In the genomic region with DNA sequence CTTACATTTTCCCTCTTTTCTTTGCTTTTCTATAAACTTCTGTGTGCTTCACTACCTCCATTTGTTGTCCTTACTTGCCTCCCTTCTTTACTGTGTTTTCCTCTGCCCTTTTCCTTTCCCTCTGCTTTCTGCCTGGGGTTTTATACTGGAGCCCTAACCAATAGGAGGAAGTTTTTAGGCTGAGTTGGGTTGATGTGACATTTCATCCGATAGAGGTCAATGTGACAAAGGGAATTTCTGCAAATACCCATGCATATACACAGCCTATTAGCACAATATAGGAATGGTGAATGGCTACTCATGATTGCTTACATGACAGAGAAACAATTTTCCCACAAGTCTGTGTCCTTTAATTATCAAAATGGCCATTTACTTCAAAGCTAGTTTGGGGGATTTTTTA, we compare ENCODE assay signal across 14 cellular contexts.
DNase-seq lines count a peak whose midpoint lies in the region; ATAC-seq, FAIRE-seq and TF ChIP-seq lines count a peak whose summit lies in the region.
"Had no signal": no experiment of that assay in that cellular context is flagged by ENCODE, and none has a peak within 500 bp of the region (broad histone marks: within the 10 kb centered on the region; RNA-seq: fewer than 3 reads in every experiment).

No MANE protein-coding gene starts in this region.

- H3K9me3 Mint-ChIP-seq in H9 = peaks cover 6 to 13% of the 10 kb centered on the region in 2 experiments; a peak in 4 of 5 replicates

- H3K27me3 ChIP-seq in GM12878 (replicated peaks in 1 of 2; ENCODE audit: control insufficient read depth in 2 of 2, insufficient read depth in 2 of 2, low read length in 1 of 2) (no peaks in the 10 kb centered on the region), liver (ENCODE audit: control insufficient read depth in 4 of 4, insufficient read depth in 4 of 4, low read length in 3 of 4) (no peaks in the 10 kb centered on the region), trophoblast cell (ENCODE audit: insufficient read depth, low read length) (no peaks in the 10 kb centered on the region), H9 (ENCODE audit: insufficient read depth, low read length) (no peaks in the 10 kb centered on the region)

- H3K27ac Mint-ChIP-seq in H9 = peak overlapping the region in 1 of 3 experiments; percentile 92; a peak in 2 of 7 replicates

- no peak overlapping the region for H3K4me3 Mint-ChIP-seq in H9

- no peaks in the 10 kb centered on the region for H4K20me1 ChIP-seq in GM12878 (ENCODE audit: control insufficient read depth, insufficient read depth)
- no peaks in the 10 kb centered on the region for H4K20me1 ChIP-seq in H9 (ENCODE audit: control insufficient read depth, insufficient read depth, insufficient read length)

- H4K8ac ChIP-seq in trophoblast cell (ENCODE audit: low read depth, low read length) (no peak overlapping the region), H9 (replicated peaks; ENCODE audit: insufficient read length, low read depth, low read length) (no peak overlapping the region)

- no peak overlapping the region for H3K4ac ChIP-seq in trophoblast cell (ENCODE audit: low read depth, low read length)
- H3K4ac ChIP-seq in H9 (ENCODE audit: low read depth, low read length) = no peak overlapping the region

- SMC1A ChIA-PET in GM12878 (lab: Charles Lee; ENCODE audit: uncharacterized antibody, unreplicated experiment) = no interaction called here

- H3K4me3 ChIP-seq in GM12878 (no peak overlapping the region), liver (ENCODE audit: low read depth in 1 of 3, low read length in 3 of 3) (no peak overlapping the region), trophoblast cell (ENCODE audit: low read depth, low read length) (no peak overlapping the region)
- H3K4me3 ChIP-seq: PC-9 had no signal

- CTCF ChIA-PET in GM12878 (lab: Yijun Ruan, JAX) = no interaction called here

- no peak for FAIRE-seq in GM12878 (lab: Jason Lieb, UNC)
- FAIRE-seq: H54 had no signal

- no peaks in the 10 kb centered on the region for H3K23me2 ChIP-seq in H9 (ENCODE audit: insufficient read length, low read depth, low read length, poor library complexity, severe bottlenecking)

- no peaks in the 10 kb centered on the region for H3K79me2 ChIP-seq in GM12878 (ENCODE audit: control insufficient read depth, insufficient read depth, low read length)
- H3K79me2 ChIP-seq in trophoblast cell (ENCODE audit: control insufficient read depth, insufficient read depth, low read length, poor library complexity) = no peaks in the 10 kb centered on the region
- no peaks in the 10 kb centered on the region for H3K79me2 ChIP-seq in H9 (ENCODE audit: insufficient read depth, low read length)

- in situ Hi-C loops in GM12878 (cut with MboI) = no loop called here

- H3K56ac ChIP-seq in H9 (ENCODE audit: insufficient read length, low read depth, low read length) = no peak overlapping the region

- H4K91ac ChIP-seq in trophoblast cell (ENCODE audit: low read depth, low read length) = no peak overlapping the region
- no peak overlapping the region for H4K91ac ChIP-seq in H9 (ENCODE audit: insufficient read length, low read depth, low read length)

- peaks cover 0 to 8% (median 2%) of the 10 kb centered on the region in 3 experiments; a peak in 3 of 7 replicates for H3K36me3 Mint-ChIP-seq in H9 (ENCODE audit: insufficient read depth in 1 of 3, low read depth in 3 of 3)

- no peak overlapping the region for H3K9ac ChIP-seq in GM12878 (ENCODE audit: control insufficient read depth, insufficient read depth, low read length)
- H3K9ac ChIP-seq in liver (ENCODE audit: low read depth in 1 of 2, low read length in 2 of 2) = no peak overlapping the region
- H3K9ac ChIP-seq in trophoblast cell (ENCODE audit: low read length) = no peak overlapping the region
- no peak overlapping the region for H3K9ac ChIP-seq in H9 (ENCODE audit: extremely low read depth, insufficient read length, low read length)

- no peaks in the 10 kb centered on the region for H3K36me3 ChIP-seq in GM12878 (ENCODE audit: control insufficient read depth in 2 of 2, insufficient read depth in 2 of 2, low read length in 1 of 2)
- no peaks in the 10 kb centered on the region for H3K36me3 ChIP-seq in liver (ENCODE audit: control insufficient read depth in 4 of 4, insufficient read depth in 3 of 4, low read depth in 1 of 4, low read length in 3 of 4)
- H3K36me3 ChIP-seq in trophoblast cell (ENCODE audit: control insufficient read depth in 1 of 2, insufficient read depth in 2 of 2, low read length in 2 of 2) = no peaks in the 10 kb centered on the region

- H2AFZ ChIP-seq in GM12878 (ENCODE audit: control insufficient read depth, low read depth, low read length) (no peak overlapping the region), trophoblast cell (ENCODE audit: insufficient read depth, low read length, poor library complexity) (no peak overlapping the region), H9 (ENCODE audit: low read length) (no peak overlapping the region)
- H2AFZ ChIP-seq: PC-9 had no signal

- no peak overlapping the region for H2BK5ac ChIP-seq in trophoblast cell (ENCODE audit: low read depth, low read length, poor library complexity)
- H2BK5ac ChIP-seq in H9 (ENCODE audit: insufficient read length, low read length) = no peak overlapping the region

- no peak overlapping the region for H2AK5ac ChIP-seq in trophoblast cell (ENCODE audit: low read length)
- no peak overlapping the region for H2AK5ac ChIP-seq in H9 (ENCODE audit: insufficient read length, low read length)

- H2BK15ac ChIP-seq in H9 (ENCODE audit: low read depth, low read length) = no peak overlapping the region

- WGBS in GM12878 (ENCODE audit: insufficient coverage, insufficient replicate concordance, low lambda C conversion rate, missing lambda C conversion rate) = 60% methylated on average over 1 of the region's 1 CpG
- 50% methylated on average over 1 of the region's 1 CpG for WGBS in liver
- WGBS in trophoblast cell (ENCODE audit: extremely low coverage, insufficient coverage, insufficient read length) = no CpG with 5 or more reads among the region's 1 CpG
- WGBS in H9 (ENCODE audit: extremely low coverage, insufficient read length, low lambda C conversion rate) = no CpG with 5 or more reads among the region's 1 CpG

- H2BK12ac ChIP-seq in trophoblast cell (ENCODE audit: low read length) (no peak overlapping the region), H9 (ENCODE audit: insufficient read length, low read depth, low read length) (no peak overlapping the region)

- H3K18ac ChIP-seq in trophoblast cell (ENCODE audit: low read length) (no peak overlapping the region), H9 (ENCODE audit: insufficient read length, low read depth, low read length) (no peak overlapping the region)

- H3T11ph ChIP-seq in H9 (ENCODE audit: low read length) = no peak overlapping the region

- H2BK20ac ChIP-seq in H9 (ENCODE audit: low read depth, low read length, poor library complexity, severe bottlenecking) = no peak overlapping the region

- POLR2A ChIA-PET in GM12878 (lab: Charles Lee) = no interaction called here

- RAD21 ChIA-PET in GM12878 (lab: Charles Lee; ENCODE audit: unreplicated experiment) = no interaction called here

- no peak overlapping the region for H4K5ac ChIP-seq in H9 (ENCODE audit: insufficient read length, low read depth, low read length)

- TF ChIP-seq POLR2A in GM12878 (IDR thresholded peaks at IDR 0.05; ENCODE audit: low read depth, low read length) = no peak

- H3K9me3 ChIP-seq in GM12878 (replicated peaks; ENCODE audit: control insufficient read depth, insufficient read depth, low read length) (no peaks in the 10 kb centered on the region), liver (ENCODE audit: control insufficient read depth in 4 of 4, low read length in 3 of 4) (no peaks in the 10 kb centered on the region), trophoblast cell (ENCODE audit: insufficient read depth, low read depth, low read length) (no peaks in the 10 kb centered on the region), H9 (ENCODE audit: control insufficient read depth, low read depth, low read length) (no peaks in the 10 kb centered on the region)

- H3K27me3 Mint-ChIP-seq in H9 (ENCODE audit: low read depth) = no peaks in the 10 kb centered on the region; the same call in 1 of the 2 replicates

- H3K79me1 ChIP-seq in trophoblast cell (ENCODE audit: low read length) = peaks cover 2% of the 10 kb centered on the region
- no peaks in the 10 kb centered on the region for H3K79me1 ChIP-seq in H9 (ENCODE audit: insufficient read depth, low read depth, low read length, poor library complexity, severe bottlenecking)

- ATAC-seq in GM12878 = no peak

- H3K14ac ChIP-seq in trophoblast cell (ENCODE audit: low read length) (no peak overlapping the region), H9 (ENCODE audit: insufficient read depth, low read length) (no peak overlapping the region)

- no TSS peak for BruUV-seq in GM12878 (replicated peaks; lab: Mats Ljungman, UMichigan)

- H3K4me1 ChIP-seq in GM12878 (ENCODE audit: control insufficient read depth, insufficient read depth, low read length) (no peaks in the 10 kb centered on the region), liver (ENCODE audit: control insufficient read depth in 4 of 4, insufficient read depth in 4 of 4, low read length in 3 of 4) (no peaks in the 10 kb centered on the region), trophoblast cell (ENCODE audit: control insufficient read depth in 1 of 2, insufficient read depth in 2 of 2, low read length in 2 of 2) (peaks cover 0 to 2% of the 10 kb centered on the region in 2 experiments), H9 (ENCODE audit: insufficient read depth, low read length) (no peaks in the 10 kb centered on the region)

- intact Hi-C loops in GM12878 (cut with micrococcal nuclease; ENCODE audit: unreplicated experiment) = no loop called here

- no peak overlapping the region for H4K12ac ChIP-seq in trophoblast cell (ENCODE audit: low read depth, low read length)

- TF ChIP-seq CTCF in GM12878 (IDR thresholded peaks at IDR 0.05 in 2 of 3, conservative IDR thresholded peaks at IDR 0.05 in 1 of 3; ENCODE audit: control insufficient read depth in 2 of 3, extremely low read depth in 1 of 3, insufficient read depth in 1 of 3, low read depth in 3 of 3, low read length in 3 of 3) (no peak; a peak in 1 of 6 replicates), liver (IDR thresholded peaks at IDR 0.05; ENCODE audit: low read depth, low read length, missing input control) (peak; percentile 5), H9 (conservative IDR thresholded peaks at IDR 0.05) (no peak)

- H3K4me2 ChIP-seq in GM12878 (ENCODE audit: control insufficient read depth, insufficient read depth) (no peak overlapping the region), trophoblast cell (ENCODE audit: low read length) (no peak overlapping the region), H9 (ENCODE audit: insufficient read depth, insufficient read length, low read length) (no peak overlapping the region)
- H3K4me2 ChIP-seq: PC-9 had no signal

- H2BK120ac ChIP-seq in trophoblast cell (ENCODE audit: insufficient read depth, low read length, poor library complexity) (peak overlapping the region; percentile 66), H9 (ENCODE audit: low read depth, low read length, poor library complexity, severe bottlenecking) (no peak overlapping the region)

- TF ChIP-seq EP300 in Ishikawa (IDR thresholded peaks at IDR 0.05; ENCODE audit: borderline replicate concordance) = no peak
- TF ChIP-seq EP300 in GM12878 (IDR thresholded peaks at IDR 0.05; ENCODE audit: borderline replicate concordance in 1 of 2, control insufficient read depth in 1 of 2, low read depth in 2 of 2, low read length in 2 of 2) = no peak

- H3K4me1 Mint-ChIP-seq in H9 = peaks cover 27 to 37% of the 10 kb centered on the region in 2 experiments

- peak; percentile 50 for TF ChIP-seq RAD21 in Ishikawa (IDR thresholded peaks at IDR 0.05; ENCODE audit: low read depth)
- peak; percentile 38; the same call in 1 of the 2 replicates for TF ChIP-seq RAD21 in GM12878 (IDR thresholded peaks at IDR 0.05; ENCODE audit: insufficient read depth, low read depth, low read length)
- TF ChIP-seq RAD21 in liver (IDR thresholded peaks at IDR 0.05) = peak; percentile 25 to 52

- H3K27ac ChIP-seq in GM12878 (ENCODE audit: control insufficient read depth, insufficient read depth) (no peak overlapping the region), liver (ENCODE audit: low read depth in 1 of 2, low read length in 2 of 2) (no peak overlapping the region), trophoblast cell (ENCODE audit: low read depth, low read length) (no peak overlapping the region), H9 (ENCODE audit: insufficient read length, low read depth, low read length) (no peak overlapping the region)
- H3K27ac ChIP-seq: PC-9 had no signal

- DNase-seq in GM12878 (ENCODE audit: low read depth, low spot score) = no peak
- DNase-seq in trophoblast cell = peak in 1 of 2 donors; percentile 48
- no peak for DNase-seq in H9
- DNase-seq in iPS-NIHi11 (ENCODE audit: low spot score) = no peak
- no peak for DNase-seq in stimulated activated CD4-positive, alpha-beta T cell treated with anti-CD3 and anti-CD28 coated beads, Interleukin-4, amount 100 ng/mL, for 4 hours
- DNase-seq: DMS 273 treated with DMSO at 0.1 percent for 48 hours; NCI-H1436 treated with DMSO at 0.1 percent for 48 hours; NCI-H345; NCI-H69; NK-92 treated with Interleukin-12 subunit alpha and Interleukin-12 subunit beta, amount 100 ng/mL, for 24 hours; PC-9 had no signal

- no peak overlapping the region for H3K23ac ChIP-seq in trophoblast cell (ENCODE audit: low read length)
- H3K23ac ChIP-seq in H9 (ENCODE audit: insufficient read length, low read depth, low read length) = no peak overlapping the region
